37 cellular contexts compared by ENCODE assay signal in genomic region chr4:3496021-3496420, GRCh38. TPM values are rescaled to one million over a fixed set of nuclear protein-coding genes. Genes with fewer than 3 reads are reported as not detected.
"Had no signal": no experiment of that assay in that cellular context is flagged by ENCODE, and none has a peak within 500 bp of the region (broad histone marks: within the 10 kb centered on the region; RNA-seq: fewer than 3 reads in every experiment).

No MANE protein-coding gene starts in this region.

- H3K36me3 ChIP-seq: brain microvascular endothelial cell, SJCRH30 had no signal

- H3K9ac ChIP-seq: KMS-11 had no signal

- H3K9me3 ChIP-seq: Peyer's patch, SJCRH30 had no signal

- H3K27me3 ChIP-seq: SJCRH30 had no signal

- H3K4me3 ChIP-seq: Peyer's patch, SJCRH30, SK-N-MC had no signal

- H3K4me2 ChIP-seq: KMS-11 had no signal

- H3K27ac ChIP-seq: brain microvascular endothelial cell, KMS-11, Peyer's patch, SJCRH30, SK-N-MC, WERI-Rb-1 had no signal

- DNase-seq: activated CD4-positive, alpha-beta memory T cell treated with anti-CD3 and anti-CD28 coated beads, Interleukin-2, amount 10 ng/mL, durations not matched to agents 7 days and 5 days; activated CD4-positive, alpha-beta T cell treated with anti-CD3 and anti-CD28 coated beads for 1 hour; activated CD4-positive, alpha-beta T cell treated with anti-CD3 and anti-CD28 coated beads for 48 hours; activated CD4-positive, CD25-positive, alpha-beta regulatory T cell; activated effector memory CD4-positive, alpha-beta T cell treated with anti-CD3 and anti-CD28 coated beads, Interleukin-2, amount 50 U/mL, for 16 hours; activated naive CD4-positive, alpha-beta T cell; activated naive CD4-positive, alpha-beta T cell treated with anti-CD3 and anti-CD28 coated beads, Interleukin-2, amount 50 U/mL, for 16 hours; activated naive CD8-positive, alpha-beta T cell treated with anti-CD3 and anti-CD28 coated beads for 36 hours; activated T-cell treated with anti-CD3 and anti-CD28 coated beads, Interleukin-2, amount 50 U/mL, for 1 hour; activated T-cell treated with anti-CD3 and anti-CD28 coated beads, Interleukin-2, amount 50 U/mL, for 72 hours; amniotic stem cell; aorta; brain microvascular endothelial cell; central memory CD4-positive, alpha-beta T cell; MM.1S; NCI-H1105; NCI-H1417 treated with DMSO at 0.1 percent for 48 hours; NCI-H187 treated with DMSO at 0.1 percent for 48 hours; NCI-H2081; NCI-H226; NCI-H446 treated with DMSO at 0.1 percent for 48 hours; NCI-H524; NCI-H69; NCI-H82; NK-92 treated with Interleukin-12 subunit alpha and Interleukin-12 subunit beta, amount 100 ng/mL, for 24 hours; PC-3; Peyer's patch; RPMI8226; SJCRH30; T1000; WERI-Rb-1 had no signal

- ATAC-seq: activated T-cell treated with anti-CD3 and anti-CD28 coated beads, Interleukin-2, amount 50 U/mL, for 72 hours; activated T-helper 17 cell treated with anti-CD3 and anti-CD28 coated beads, Interleukin-2, amount 50 U/mL, for 72 hours; PC-3 had no signal

- H3K4me1 ChIP-seq: Peyer's patch had no signal

RNA-seq across cellular contexts. Expression of gene DOK7, which starts 32.9 kb away (rescaled TPM):
- total RNA-seq: activated CD4-positive, alpha-beta memory T cell treated with anti-CD3 and anti-CD28 coated beads, Interleukin-2, amount 10 ng/mL, durations not matched to agents 7 days and 5 days; activated CD8-positive, alpha-beta memory T cell treated with anti-CD3 and anti-CD28 coated beads for 36 hours; activated naive CD8-positive, alpha-beta T cell treated with anti-CD3 and anti-CD28 coated beads for 36 hours; activated T-cell treated with anti-CD3 and anti-CD28 coated beads, Interleukin-2, amount 50 U/mL, for 72 hours; activated T-helper 17 cell treated with anti-CD3 and anti-CD28 coated beads, Interleukin-2, amount 50 U/mL, for 72 hours; T-helper 1 cell treated with Interleukin-12 subunit alpha and Interleukin-12 subunit beta and Interleukin-4 antibody, amounts not matched to agents 30 ng/mL and 1 ng/mL, for 36 hours; T-helper 2 cell treated with Interferon-gamma antibody and Interleukin-4, amounts not matched to agents 100 ng/mL and 5 ng/mL, for 36 hours had no signal

RNA-seq across cellular contexts. Expression of gene HGFAC, which starts 54.3 kb away (rescaled TPM):
- total RNA-seq: activated CD4-positive, alpha-beta memory T cell treated with anti-CD3 and anti-CD28 coated beads, Interleukin-2, amount 10 ng/mL, durations not matched to agents 7 days and 5 days; activated CD8-positive, alpha-beta memory T cell treated with anti-CD3 and anti-CD28 coated beads for 36 hours; activated naive CD8-positive, alpha-beta T cell treated with anti-CD3 and anti-CD28 coated beads for 36 hours; activated T-helper 17 cell treated with anti-CD3 and anti-CD28 coated beads, Interleukin-2, amount 50 U/mL, for 72 hours; Peyer's patch; T-helper 1 cell treated with Interleukin-12 subunit alpha and Interleukin-12 subunit beta and Interleukin-4 antibody, amounts not matched to agents 30 ng/mL and 1 ng/mL, for 36 hours; T-helper 2 cell treated with Interferon-gamma antibody and Interleukin-4, amounts not matched to agents 100 ng/mL and 5 ng/mL, for 36 hours had no signal
